Comparison of ENCODE assay signal across 24 cellular contexts in genomic region chr15:66833803-66834202, GRCh38.
"Had no signal": no experiment of that assay in that cellular context is flagged by ENCODE, and none has a peak within 500 bp of the region (broad histone marks: within the 10 kb centered on the region; RNA-seq: fewer than 3 reads in every experiment).

No MANE protein-coding gene starts in this region.

- H3K36me3 Mint-ChIP-seq: activated CD8-positive, alpha-beta memory T cell treated with anti-CD3 and anti-CD28 coated beads, Interleukin-2, amount 10 ng/mL, durations not matched to agents 7 days and 5 days; activated naive CD4-positive, alpha-beta T cell treated with anti-CD3 and anti-CD28 coated beads, Interleukin-2, amount 50 U/mL, for 24 hours; T-cell had no signal

- H3K4me1 Mint-ChIP-seq: activated CD8-positive, alpha-beta memory T cell treated with anti-CD3 and anti-CD28 coated beads, Interleukin-2, amount 10 ng/mL, durations not matched to agents 7 days and 5 days; activated naive CD4-positive, alpha-beta T cell treated with anti-CD3 and anti-CD28 coated beads, Interleukin-2, amount 50 U/mL, for 24 hours had no signal

- H3K9me3 Mint-ChIP-seq: activated naive CD4-positive, alpha-beta T cell treated with anti-CD3 and anti-CD28 coated beads, Interleukin-2, amount 50 U/mL, for 24 hours; nephron; T-cell had no signal

- ATAC-seq: activated CD8-positive, alpha-beta memory T cell treated with anti-CD3 and anti-CD28 coated beads, Interleukin-2, amount 10 ng/mL, durations not matched to agents 7 days and 5 days; gastrocnemius medialis; left ventricle myocardium superior; T-cell had no signal

- H3K36me3 ChIP-seq: adrenal gland, colonic mucosa, gastrocnemius medialis, right atrium auricular region, tibial nerve had no signal

- H3K27ac ChIP-seq: adrenal gland, colonic mucosa, gastrocnemius medialis, tibial nerve, VCaP had no signal

- H3K9me3 ChIP-seq: adrenal gland, colonic mucosa, gastrocnemius medialis, right atrium auricular region, tibial nerve had no signal

- H3K4me3 Mint-ChIP-seq: activated CD8-positive, alpha-beta memory T cell treated with anti-CD3 and anti-CD28 coated beads, Interleukin-2, amount 10 ng/mL, durations not matched to agents 7 days and 5 days; activated naive CD4-positive, alpha-beta T cell treated with anti-CD3 and anti-CD28 coated beads, Interleukin-2, amount 50 U/mL, for 24 hours; nephron; T-cell had no signal

- H3K27ac Mint-ChIP-seq: activated CD8-positive, alpha-beta memory T cell treated with anti-CD3 and anti-CD28 coated beads, Interleukin-2, amount 10 ng/mL, durations not matched to agents 7 days and 5 days; activated naive CD4-positive, alpha-beta T cell treated with anti-CD3 and anti-CD28 coated beads, Interleukin-2, amount 50 U/mL, for 24 hours; progenitor cell of endocrine pancreas; T-cell had no signal

- H3K27me3 ChIP-seq: adrenal gland, colonic mucosa, gastrocnemius medialis, right atrium auricular region, tibial nerve had no signal

- H3K4me1 ChIP-seq: colonic mucosa, gastrocnemius medialis, tibial nerve had no signal

- DNase-seq: activated CD4-positive, alpha-beta T cell treated with anti-CD3 and anti-CD28 coated beads, Interleukin-2, amount 50 U/mL, for 48 hours; activated CD8-positive, alpha-beta memory T cell treated with anti-CD3 and anti-CD28 coated beads, Interleukin-2, amount 10 ng/mL, durations not matched to agents 7 days and 5 days; activated T-cell treated with anti-CD3 and anti-CD28 coated beads, Interleukin-2, amount 50 U/mL, for 1 hour; adrenal gland; caudate nucleus; colonic mucosa; effector CD8-positive, alpha-beta T cell; gastrocnemius medialis; hippocampal formation; left ventricle myocardium superior; mesenchymal stem cell; occipital lobe; stimulated activated CD4-positive, alpha-beta T cell treated with anti-CD3 and anti-CD28 coated beads, Interleukin-15, amount 100 ng/mL, for 24 hours; stimulated activated CD4-positive, alpha-beta T cell treated with anti-CD3 and anti-CD28 coated beads, Interleukin-4, amount 100 ng/mL, for 1 hour; stimulated activated naive CD4-positive, alpha-beta T cell treated with Interleukin-2 at 50 U/mL for 16 hours; substantia nigra; T-cell; T1000 had no signal

- H3K27me3 Mint-ChIP-seq: activated naive CD4-positive, alpha-beta T cell treated with anti-CD3 and anti-CD28 coated beads, Interleukin-2, amount 50 U/mL, for 24 hours; progenitor cell of endocrine pancreas had no signal

- H3K4me3 ChIP-seq: adrenal gland, colonic mucosa, gastrocnemius medialis, right atrium auricular region, tibial nerve had no signal
